ENCODE assay signal across 10 cellular contexts in the genomic region with DNA sequence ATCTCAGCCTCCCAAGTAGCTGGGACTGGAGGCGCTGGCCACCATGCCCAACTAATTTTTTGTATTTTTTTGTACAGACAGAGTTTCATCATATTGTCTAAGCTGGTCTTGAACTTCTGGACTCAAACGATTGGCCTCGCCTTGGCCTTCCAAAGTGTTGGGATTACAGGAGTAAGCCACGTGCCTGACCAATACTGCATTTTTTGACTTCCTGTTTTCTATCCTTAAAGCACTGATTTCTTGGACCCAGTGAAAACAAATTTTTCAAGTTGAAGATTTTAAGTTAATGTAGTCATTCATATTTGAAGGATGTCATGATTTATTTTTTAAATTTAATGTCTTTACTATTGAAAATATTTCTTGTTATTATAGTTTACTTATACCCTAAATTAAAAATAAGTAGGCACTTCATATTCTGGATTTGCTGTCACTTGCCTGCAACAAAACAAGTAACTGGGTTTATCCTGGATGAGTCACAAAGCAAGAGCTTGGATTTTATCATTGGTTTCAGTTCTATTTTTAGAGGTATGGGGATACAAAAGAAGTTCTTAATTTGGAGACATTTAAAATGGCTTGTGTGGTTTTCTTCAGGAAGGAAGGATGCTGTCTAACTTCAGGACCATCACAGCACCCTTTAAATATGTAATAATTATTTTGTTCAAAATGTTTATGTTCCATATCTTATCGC. TPM values are rescaled to one million over a fixed set of nuclear protein-coding genes. Genes with fewer than 3 reads are reported as not detected.
A peak's percentile ranks its signal among the peaks of the same experiment; 100 is the strongest.
DNase-seq lines count a peak whose midpoint lies in the region; ATAC-seq and TF ChIP-seq lines count a peak whose summit lies in the region.
"Had no signal": no experiment of that assay in that cellular context is flagged by ENCODE, and none has a peak within 500 bp of the region (broad histone marks: within the 10 kb centered on the region; RNA-seq: fewer than 3 reads in every experiment).

No MANE protein-coding gene starts in this region.

- H3K4me1 ChIP-seq in upper lobe of right lung = peaks cover 21% of the 10 kb centered on the region

- intact Hi-C loops in head of caudate nucleus (cut with DNase I) = loop anchor here (10.0 kb wide), 1 partner anchor 119 kb away; no protein-coding TSS in a partner anchor
- intact Hi-C loops in upper lobe of right lung (cut with DNase I) = no loop called here

- no peak for DNase-seq in activated T-cell treated with anti-CD3 and anti-CD28 coated beads, Interleukin-2, amount 50 U/mL, for 4 hours
- no peak for DNase-seq in activated T-cell treated with anti-CD3 and anti-CD28 coated beads, Interleukin-2, amount 50 U/mL, for 1 hour
- DNase-seq in RKO (ENCODE audit: low spot score) (peak; percentile 69), fibroblast of peridontal ligament (ENCODE audit: extremely low read depth) (peak; percentile 67), stromal cell of bone marrow (ENCODE audit: low read depth) (peak; percentile 23), OCI-M2 (lab: John Stamatoyannopoulos, UW; ENCODE audit: unreplicated experiment) (no peak), head of caudate nucleus (no peak), upper lobe of right lung (no peak)
- DNase-seq: CD8-positive, alpha-beta T cell had no signal

- peaks cover 7% of the 10 kb centered on the region for H3K36me3 ChIP-seq in upper lobe of right lung

- no peak overlapping the region for H3K27ac ChIP-seq in upper lobe of right lung

- ATAC-seq in activated T-cell treated with anti-CD3 and anti-CD28 coated beads, Interleukin-2, amount 50 U/mL, for 4 hours = no peak
- ATAC-seq in upper lobe of right lung = no peak
- ATAC-seq: activated naive CD4-positive, alpha-beta T cell treated with anti-CD3 and anti-CD28 coated beads, Interleukin-2, amount 50 U/mL, for 72 hours; CD8-positive, alpha-beta T cell had no signal

- no peaks in the 10 kb centered on the region for H3K27me3 Mint-ChIP-seq in activated T-cell treated with anti-CD3 and anti-CD28 coated beads, Interleukin-2, amount 50 U/mL, for 4 hours (ENCODE audit: low read depth)

- H3K9me3 ChIP-seq in upper lobe of right lung = no peaks in the 10 kb centered on the region

- peaks cover 33% of the 10 kb centered on the region for H3K4me1 Mint-ChIP-seq in activated T-cell treated with anti-CD3 and anti-CD28 coated beads, Interleukin-2, amount 50 U/mL, for 4 hours (ENCODE audit: low read depth)

- no peak overlapping the region for H3K4me3 ChIP-seq in upper lobe of right lung

- peaks cover 5% of the 10 kb centered on the region for H3K36me3 Mint-ChIP-seq in activated T-cell treated with anti-CD3 and anti-CD28 coated beads, Interleukin-2, amount 50 U/mL, for 4 hours (ENCODE audit: insufficient read depth)

- peak overlapping the region; percentile 12 for H3K4me3 Mint-ChIP-seq in activated T-cell treated with anti-CD3 and anti-CD28 coated beads, Interleukin-2, amount 50 U/mL, for 4 hours
- H3K4me3 Mint-ChIP-seq: CD8-positive, alpha-beta T cell had no signal

- H3K27me3 ChIP-seq in upper lobe of right lung = no peaks in the 10 kb centered on the region

- no peak for TF ChIP-seq CTCF in upper lobe of right lung (IDR thresholded peaks at IDR 0.05)

- H3K9me3 Mint-ChIP-seq in activated T-cell treated with anti-CD3 and anti-CD28 coated beads, Interleukin-2, amount 50 U/mL, for 4 hours = no peaks in the 10 kb centered on the region
- H3K9me3 Mint-ChIP-seq: activated naive CD4-positive, alpha-beta T cell treated with anti-CD3 and anti-CD28 coated beads, Interleukin-2, amount 50 U/mL, for 72 hours; CD8-positive, alpha-beta T cell had no signal

RNA-seq across cellular contexts. Expression of gene VPS45, which starts 2.2 kb away (rescaled TPM):
- 10 to 100 TPM; 17.8 to 19.9 (median 18.6) TPM for total RNA-seq in activated T-cell treated with anti-CD3 and anti-CD28 coated beads, Interleukin-2, amount 50 U/mL, for 4 hours
- 37.4 TPM for total RNA-seq in upper lobe of right lung

RNA-seq across cellular contexts. Expression of gene OTUD7B, which starts 54.8 kb away (rescaled TPM):
- total RNA-seq in activated T-cell treated with anti-CD3 and anti-CD28 coated beads, Interleukin-2, amount 50 U/mL, for 4 hours = 10 to 100 TPM; 40.5 to 48.2 (median 43.2) TPM
- total RNA-seq in upper lobe of right lung = 35.3 TPM

Comparison
In these comparisons a context has a peak if more than half of its experiments do, and no peak if none do; other contexts are left out.
1. DNase-seq: peak in RKO (single experiment), fibroblast of peridontal ligament (single experiment) and stromal cell of bone marrow (single experiment); none in activated T-cell treated with anti-CD3 and anti-CD28 coated beads, Interleukin-2, amount 50 U/mL, for 4 hours (single experiment), activated T-cell treated with anti-CD3 and anti-CD28 coated beads, Interleukin-2, amount 50 U/mL, for 1 hour (single experiment), OCI-M2 (single experiment), head of caudate nucleus (0 of 42) and upper lobe of right lung (single experiment).